In genomic region chr5:157594675-157595074, GRCh38 we compare ENCODE assay signal across 1 cellular context.
TF ChIP-seq lines count a peak whose summit lies in the region.

No MANE protein-coding gene starts in this region.

TF ChIP-seq in WTC11, 78 proteins besides CTCF, POLR2A, EP300 and RAD21 (continued from another document):
- TF ChIP-seq GRHL2 (CRISPR knock-in tag; IDR thresholded peaks at IDR 0.05; ENCODE audit: insufficient replicate concordance, severe bottlenecking), result no peak
